ENCODE assay signal across 15 cellular contexts in genomic region chr17:48552453-48553189, GRCh38. TPM values are rescaled to one million over a fixed set of nuclear protein-coding genes. Genes with fewer than 3 reads are reported as not detected.
DNase-seq lines count a peak whose midpoint lies in the region; ATAC-seq, FAIRE-seq and TF ChIP-seq lines count a peak whose summit lies in the region.
"Had no signal": no experiment of that assay in that cellular context is flagged by ENCODE, and none has a peak within 500 bp of the region (broad histone marks: within the 10 kb centered on the region; RNA-seq: fewer than 3 reads in every experiment).

No MANE protein-coding gene starts in this region.

- TF ChIP-seq POLR2A in GM12891 (IDR thresholded peaks at IDR 0.05; ENCODE audit: low read depth, low read length) (no peak), gastroesophageal sphincter (IDR thresholded peaks at IDR 0.05) (peak; percentile 54 to 61)

- H2AFZ ChIP-seq in OCI-LY7 (ENCODE audit: low read length) (no peak overlapping the region), hepatocyte (no peak overlapping the region)

- no peak overlapping the region for H3K4me3 Mint-ChIP-seq in stimulated activated naive CD8-positive, alpha-beta T cell treated with anti-CD3 and anti-CD28 coated beads, Interleukin-15, amount 100 ng/mL, for 72 hours

- H3K4me3 ChIP-seq in WI38 (ENCODE audit: low read depth, low read length) (peak overlapping the region; percentile 54), gastroesophageal sphincter (peak overlapping the region in 1 of 2 donors; percentile 60), OCI-LY7 (ENCODE audit: low read depth, low read length, poor library complexity, severe bottlenecking) (no peak overlapping the region), hepatocyte (no peak overlapping the region)
- H3K4me3 ChIP-seq: BLaER1 had no signal

- peaks cover 36% of the 10 kb centered on the region for H3K27me3 Mint-ChIP-seq in stimulated activated naive CD8-positive, alpha-beta T cell treated with anti-CD3 and anti-CD28 coated beads, Interleukin-15, amount 100 ng/mL, for 72 hours

- H4K20me1 ChIP-seq in OCI-LY7 (ENCODE audit: insufficient read depth, low read length) (no peaks in the 10 kb centered on the region), hepatocyte (ENCODE audit: insufficient read depth, poor library complexity, severe bottlenecking) (no peaks in the 10 kb centered on the region)

- H3K27me3 ChIP-seq in gastroesophageal sphincter (no peaks in the 10 kb centered on the region), hepatocyte (peaks cover 79% of the 10 kb centered on the region)

- H3K9me3 Mint-ChIP-seq in stimulated activated naive CD8-positive, alpha-beta T cell treated with anti-CD3 and anti-CD28 coated beads, Interleukin-15, amount 100 ng/mL, for 72 hours: no peaks in the 10 kb centered on the region

- intact Hi-C loops in sciatic nerve (cut with DNase I): no loop called here
- intact Hi-C loops in OCI-LY7 (cut with micrococcal nuclease; ENCODE audit: unreplicated experiment): no loop called here

- ATAC-seq in gastroesophageal sphincter (peak; percentile 67), sciatic nerve (peak; percentile 32), left lobe of liver (no peak)
- ATAC-seq in stimulated activated naive CD8-positive, alpha-beta T cell treated with anti-CD3 and anti-CD28 coated beads, Interleukin-15, amount 100 ng/mL, for 72 hours: no peak

- no peak for FAIRE-seq in GM12891 (lab: Jason Lieb, UNC)
- FAIRE-seq: frontal cortex had no signal

- BruUV-seq in OCI-LY7 (replicated peaks; lab: Mats Ljungman, UMichigan): no TSS peak

- peak overlapping the region; percentile 90 to 98 (median 96) for H3K27ac ChIP-seq in gastroesophageal sphincter
- no peak overlapping the region for H3K27ac ChIP-seq in OCI-LY7 (ENCODE audit: low read depth, low read length, poor library complexity, severe bottlenecking)
- H3K27ac ChIP-seq in hepatocyte: no peak overlapping the region
- H3K27ac ChIP-seq: BLaER1 had no signal

- CTCF ChIA-PET in OCI-LY7 (lab: Charles Lee; ENCODE audit: unreplicated experiment): no interaction called here

- POLR2A ChIA-PET in OCI-LY7 (lab: Charles Lee): no interaction called here

- H3K4me1 ChIP-seq in gastroesophageal sphincter: peaks cover 3 to 97% (median 29%) of the 10 kb centered on the region in 3 donors
- no peaks in the 10 kb centered on the region for H3K4me1 ChIP-seq in OCI-LY7 (ENCODE audit: insufficient read depth, low read length, poor library complexity, severe bottlenecking)
- peaks cover 38% of the 10 kb centered on the region for H3K4me1 ChIP-seq in hepatocyte (ENCODE audit: insufficient read depth)
- H3K4me1 ChIP-seq: BLaER1 had no signal

- H3K4me2 ChIP-seq in OCI-LY7 (ENCODE audit: low read length): no peak overlapping the region
- H3K4me2 ChIP-seq in hepatocyte: no peak overlapping the region
- H3K4me2 ChIP-seq: BLaER1, SK-N-SH had no signal

- H3K27ac Mint-ChIP-seq in stimulated activated naive CD8-positive, alpha-beta T cell treated with anti-CD3 and anti-CD28 coated beads, Interleukin-15, amount 100 ng/mL, for 72 hours: no peak overlapping the region

- no peak for TF ChIP-seq CTCF in WI38 (IDR thresholded peaks at IDR 0.05; ENCODE audit: low read depth, low read length)
- peak in 1 of 4 experiments; percentile 14 for TF ChIP-seq CTCF in gastroesophageal sphincter (IDR thresholded peaks at IDR 0.05)
- TF ChIP-seq CTCF in OCI-LY7 (conservative IDR thresholded peaks at IDR 0.05; ENCODE audit: low read length): no peak
- no peak for TF ChIP-seq CTCF in hepatocyte (IDR thresholded peaks at IDR 0.05; ENCODE audit: poor library complexity)

- peaks cover 19% of the 10 kb centered on the region for H3K4me1 Mint-ChIP-seq in stimulated activated naive CD8-positive, alpha-beta T cell treated with anti-CD3 and anti-CD28 coated beads, Interleukin-15, amount 100 ng/mL, for 72 hours

- no peak for DNase-seq in GM12891 (ENCODE audit: insufficient read length, low spot score)
- DNase-seq in sciatic nerve (ENCODE audit: low spot score): no peak
- no peak for DNase-seq in left lobe of liver (ENCODE audit: low spot score)
- DNase-seq in OCI-LY7 (ENCODE audit: low spot score): no peak
- no peak for DNase-seq in hepatocyte (ENCODE audit: low spot score)
- DNase-seq in stimulated activated naive CD8-positive, alpha-beta T cell treated with anti-CD3 and anti-CD28 coated beads, Interleukin-15, amount 100 ng/mL, for 72 hours: no peak
- DNase-seq: NCI-H748 treated with DMSO at 0.1 percent for 48 hours, SK-N-SH had no signal

- WGBS in gastroesophageal sphincter (ENCODE audit: low coverage in 1 of 2), 2 donors: 22% methylated on average over 4 of the region's 12 CpGs; no CpG with 5 or more reads in 1 of the 2 donors
- WGBS in hepatocyte (ENCODE audit: low lambda C conversion rate, missing lambda C conversion rate): 58% methylated on average over 6 of the region's 12 CpGs

- H3K9me2 ChIP-seq in OCI-LY7 (ENCODE audit: insufficient read depth, low read length) (no peaks in the 10 kb centered on the region), hepatocyte (replicated peaks; ENCODE audit: insufficient read depth) (no peaks in the 10 kb centered on the region)
- H3K9me2 ChIP-seq: SK-N-SH had no signal

- TF ChIP-seq EP300 in gastroesophageal sphincter (IDR thresholded peaks at IDR 0.05): no peak

- peaks cover 0 to 25% of the 10 kb centered on the region in 2 donors for H3K36me3 ChIP-seq in gastroesophageal sphincter
- H3K36me3 ChIP-seq in OCI-LY7 (ENCODE audit: insufficient read depth, low read length): peaks cover 12% of the 10 kb centered on the region; the same call in 1 of the 2 replicates
- H3K36me3 ChIP-seq in hepatocyte (replicated peaks; ENCODE audit: insufficient read depth, low read depth): no peaks in the 10 kb centered on the region
- H3K36me3 ChIP-seq: BLaER1 had no signal

- H3K79me2 ChIP-seq in OCI-LY7 (ENCODE audit: insufficient read depth, low read depth, low read length): no peaks in the 10 kb centered on the region
- H3K79me2 ChIP-seq in hepatocyte: peaks cover 11% of the 10 kb centered on the region

- H3K9me3 ChIP-seq in gastroesophageal sphincter: no peaks in the 10 kb centered on the region
- H3K9me3 ChIP-seq in OCI-LY7 (ENCODE audit: low read length): no peaks in the 10 kb centered on the region
- H3K9me3 ChIP-seq in hepatocyte (ENCODE audit: low read depth): no peaks in the 10 kb centered on the region
- H3K9me3 ChIP-seq: BLaER1, SK-N-SH had no signal

TF ChIP-seq in GM12891, 5 proteins besides CTCF, POLR2A, EP300 and RAD21:
- TF ChIP-seq TAF1 (IDR thresholded peaks at IDR 0.05; ENCODE audit: low read depth, low read length) (no peak), SPI1 (IDR thresholded peaks at IDR 0.05; ENCODE audit: low read depth, low read length) (peak; percentile 58)
TF ChIP-seq in GM12891: peak in this region for 1.

RNA-seq across cellular contexts. Expression of gene HOXB2, which starts 7.7 kb away (rescaled TPM):
- polyA plus RNA-seq in GM12891 (2012; ENCODE audit: low read depth, missing spikeins): 6.4 TPM
- total RNA-seq in gastroesophageal sphincter: 10 to 100 TPM; 28.7 to 65.2 (median 38.8) TPM
- 23.1 TPM for total RNA-seq in sciatic nerve
- total RNA-seq in left lobe of liver: 2.3 TPM
- not detected in 2 replicates for total RNA-seq in OCI-LY7 (2014; rRNA removed; shearing (Covaris generic))
- total RNA-seq in OCI-LY7 (2022): not detected in 2 replicates
- 5.6 and 6.7 TPM in 2 replicates for total RNA-seq in hepatocyte
- 20.7 and 29.9 TPM in 2 replicates for polyA plus RNA-seq in hepatocyte
- total RNA-seq: frontal cortex had no signal

RNA-seq across cellular contexts. Expression of gene HOXB1, which starts 21.8 kb away (rescaled TPM):
- polyA plus RNA-seq in GM12891 (2012; ENCODE audit: low read depth, missing spikeins): not detected
- not detected for total RNA-seq in gastroesophageal sphincter
- total RNA-seq in sciatic nerve: not detected
- not detected for total RNA-seq in left lobe of liver
- total RNA-seq in OCI-LY7 (2014; rRNA removed; shearing (Covaris generic)): not detected in 2 replicates
- total RNA-seq in OCI-LY7 (2022): not detected in 2 replicates
- not detected in 2 replicates for total RNA-seq in hepatocyte
- polyA plus RNA-seq in hepatocyte: not detected in 2 replicates
- total RNA-seq: chondrocyte, frontal cortex, liver, urinary bladder had no signal
- polyA plus RNA-seq: liver, SK-N-SH, urinary bladder had no signal

RNA-seq across cellular contexts. Expression of gene HOXB4, which starts 25.5 kb away (rescaled TPM):
- polyA plus RNA-seq in GM12891 (2012; ENCODE audit: low read depth, missing spikeins): 2.6 TPM
- 10 to 100 TPM in 1 of 4 donors, 1 to 10 TPM in 3; 3.0 to 12.9 (median 6.9) TPM for total RNA-seq in gastroesophageal sphincter
- 8.8 TPM for total RNA-seq in sciatic nerve
- total RNA-seq in left lobe of liver: 1.1 TPM
- total RNA-seq in OCI-LY7 (2014; rRNA removed; shearing (Covaris generic)): 7.2 and 7.4 TPM in 2 replicates
- 8.9 and 9.2 TPM in 2 replicates for total RNA-seq in OCI-LY7 (2022)
- 1.4 and 2.2 TPM in 2 replicates for total RNA-seq in hepatocyte
- polyA plus RNA-seq in hepatocyte: 1.8 and 2.0 TPM in 2 replicates
- total RNA-seq: chondrocyte, frontal cortex had no signal

RNA-seq across cellular contexts. Expression of gene HOXB3, which starts 37.4 kb away (rescaled TPM):
- polyA plus RNA-seq in GM12891 (2012; ENCODE audit: low read depth, missing spikeins): 6.2 TPM
- total RNA-seq in gastroesophageal sphincter (10 to 100 TPM; 11.4 to 48.7 (median 24.2) TPM), sciatic nerve (25.6 TPM), left lobe of liver (1.9 TPM), OCI-LY7 (2022) (13.0 and 14.6 TPM in 2 replicates), hepatocyte (1.8 and 5.9 TPM in 2 replicates)
- 7.7 and 14.0 TPM in 2 replicates for total RNA-seq in OCI-LY7 (2014; rRNA removed; shearing (Covaris generic))
- polyA plus RNA-seq in hepatocyte: 1.8 and 4.0 TPM in 2 replicates
- total RNA-seq: frontal cortex had no signal

RNA-seq across cellular contexts. Expression of gene HOXB5, which starts 41.0 kb away (rescaled TPM):
- not detected for polyA plus RNA-seq in GM12891 (2012; ENCODE audit: low read depth, missing spikeins)
- total RNA-seq in gastroesophageal sphincter (1 to 10 TPM in 3 of 4 donors, under 1 TPM in 1; 0.27 to 2.7 (median 1.4) TPM), sciatic nerve (2.4 TPM), left lobe of liver (0.55 TPM), OCI-LY7 (2022) (not detected in 2 replicates), hepatocyte (0.27 and 0.36 TPM in 2 replicates)
- total RNA-seq in OCI-LY7 (2014; rRNA removed; shearing (Covaris generic)): not detected in 2 replicates
- polyA plus RNA-seq in hepatocyte: 3.3 and 4.4 TPM in 2 replicates
- total RNA-seq: chondrocyte, frontal cortex had no signal
- polyA plus RNA-seq: SK-N-SH had no signal

Comparison
In these comparisons a context has a peak if more than half of its experiments do, and no peak if none do; other contexts are left out.
1. ATAC-seq: peak in gastroesophageal sphincter (single experiment) and sciatic nerve (single experiment); none in left lobe of liver (single experiment) and stimulated activated naive CD8-positive, alpha-beta T cell treated with anti-CD3 and anti-CD28 coated beads, Interleukin-15, amount 100 ng/mL, for 72 hours (single experiment).
2. H3K27ac ChIP-seq: peak in gastroesophageal sphincter (4 of 4); none in OCI-LY7 (single experiment) and hepatocyte (single experiment).